In the genomic region with DNA sequence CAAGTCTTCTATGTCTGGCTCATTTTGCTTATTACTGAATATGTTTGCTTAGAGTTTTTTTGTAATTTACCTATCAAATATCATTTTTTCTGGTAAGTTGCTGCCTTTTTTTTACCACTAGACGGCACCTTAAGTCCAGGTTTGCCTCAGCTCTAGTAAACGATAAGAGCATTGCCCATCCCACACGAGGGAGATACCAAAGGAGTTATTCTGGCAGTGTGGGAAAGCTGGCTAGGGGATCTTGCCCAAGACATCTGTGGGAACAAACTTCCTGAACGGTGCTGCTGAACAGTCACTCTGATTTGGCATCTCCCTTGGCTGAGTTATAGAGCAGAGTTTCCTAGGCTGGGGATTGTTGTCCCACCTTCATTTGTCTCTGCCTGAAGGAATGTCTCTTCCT, we compare ENCODE assay signal across 1 cellular context.
TF ChIP-seq lines count a peak whose summit lies in the region.

No MANE protein-coding gene starts in this region.

TF ChIP-seq in SK-N-SH treated with all-trans-retinoic acid at 6 μM for 48 hours, 23 proteins besides CTCF, POLR2A, EP300 and RAD21 (continued from another document):
- TF ChIP-seq PATZ1 (CRISPR knock-in tag; IDR thresholded peaks at IDR 0.05; ENCODE audit: borderline replicate concordance): no peak
- TF ChIP-seq BACH2 (CRISPR knock-in tag; IDR thresholded peaks at IDR 0.05; ENCODE audit: borderline replicate concordance): no peak
- TF ChIP-seq ZC3H10 (CRISPR knock-in tag; IDR thresholded peaks at IDR 0.05): no peak
- no peak for TF ChIP-seq CSDC2 (CRISPR knock-in tag; IDR thresholded peaks at IDR 0.05)
- TF ChIP-seq ZFP3 (CRISPR knock-in tag; IDR thresholded peaks at IDR 0.05): no peak
- no peak for TF ChIP-seq ISL1 (CRISPR knock-in tag; IDR thresholded peaks at IDR 0.05)
- no peak for TF ChIP-seq ARNTL (CRISPR knock-in tag; IDR thresholded peaks at IDR 0.05; ENCODE audit: borderline replicate concordance, low read depth)
- no peak for TF ChIP-seq TCF4 (CRISPR knock-in tag; IDR thresholded peaks at IDR 0.05; ENCODE audit: borderline replicate concordance)
- no peak for TF ChIP-seq ZFP30 (CRISPR knock-in tag; IDR thresholded peaks at IDR 0.05)
- no peak for TF ChIP-seq PPARA (CRISPR knock-in tag; IDR thresholded peaks at IDR 0.05; ENCODE audit: borderline replicate concordance)
- no peak for TF ChIP-seq TOX (CRISPR knock-in tag; IDR thresholded peaks at IDR 0.05; ENCODE audit: borderline replicate concordance)
- TF ChIP-seq, protein P1, sequence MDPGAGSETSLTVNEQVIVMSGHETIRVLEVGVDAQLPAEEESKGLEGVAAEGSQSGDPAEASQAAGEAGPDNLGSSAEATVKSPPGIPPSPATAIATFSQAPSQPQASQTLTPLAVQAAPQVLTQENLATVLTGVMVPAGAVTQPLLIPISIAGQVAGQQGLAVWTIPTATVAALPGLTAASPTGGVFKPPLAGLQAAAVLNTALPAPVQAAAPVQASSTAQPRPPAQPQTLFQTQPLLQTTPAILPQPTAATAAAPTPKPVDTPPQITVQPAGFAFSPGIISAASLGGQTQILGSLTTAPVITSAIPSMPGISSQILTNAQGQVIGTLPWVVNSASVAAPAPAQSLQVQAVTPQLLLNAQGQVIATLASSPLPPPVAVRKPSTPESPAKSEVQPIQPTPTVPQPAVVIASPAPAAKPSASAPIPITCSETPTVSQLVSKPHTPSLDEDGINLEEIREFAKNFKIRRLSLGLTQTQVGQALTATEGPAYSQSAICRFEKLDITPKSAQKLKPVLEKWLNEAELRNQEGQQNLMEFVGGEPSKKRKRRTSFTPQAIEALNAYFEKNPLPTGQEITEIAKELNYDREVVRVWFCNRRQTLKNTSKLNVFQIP (CRISPR knock-in tag; IDR thresholded peaks at IDR 0.05; ENCODE audit: borderline replicate concordance, low read depth): no peak
- no peak for TF ChIP-seq GLIS3 (CRISPR knock-in tag; IDR thresholded peaks at IDR 0.05)
- TF ChIP-seq RARB (CRISPR knock-in tag; IDR thresholded peaks at IDR 0.05): no peak
